In the genomic region with DNA sequence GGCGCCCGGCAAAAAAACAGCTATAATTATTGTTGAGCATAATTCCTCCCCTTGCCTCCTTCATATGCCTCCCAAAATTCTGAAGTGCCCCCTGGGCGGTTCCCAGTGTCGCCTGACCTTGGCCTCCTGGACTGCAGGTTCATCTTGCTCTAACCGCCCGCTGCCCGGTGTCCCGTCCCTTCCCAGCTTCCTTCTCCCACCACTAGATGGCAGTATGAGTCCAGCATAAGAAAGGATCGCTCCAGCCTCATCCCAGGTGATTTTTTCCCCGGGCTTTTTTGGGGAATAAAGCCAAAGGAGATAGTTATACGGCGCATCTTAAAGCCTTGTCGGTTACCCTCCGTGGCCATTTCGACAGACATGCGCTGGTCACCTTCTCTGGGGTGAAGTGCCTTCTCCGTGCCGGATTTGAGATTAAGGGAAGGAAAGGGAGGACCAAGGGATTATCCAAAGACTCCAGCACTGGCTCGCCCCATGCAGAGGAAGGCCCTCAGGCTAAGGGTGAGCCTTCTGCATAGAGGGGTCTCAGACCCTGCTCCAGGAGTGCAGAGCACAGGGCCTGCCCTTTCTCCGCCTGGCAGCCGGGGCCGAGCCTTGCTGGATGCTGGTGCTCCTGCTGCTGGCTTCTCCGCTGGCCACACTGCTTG, we compare ENCODE assay signal across 1 cellular context.
TF ChIP-seq lines count a peak whose summit lies in the region.

No MANE protein-coding gene starts in this region.

TF ChIP-seq in HepG2, 621 proteins besides CTCF, POLR2A, EP300 and RAD21 (continued from another document):
- TF ChIP-seq, protein P1, sequence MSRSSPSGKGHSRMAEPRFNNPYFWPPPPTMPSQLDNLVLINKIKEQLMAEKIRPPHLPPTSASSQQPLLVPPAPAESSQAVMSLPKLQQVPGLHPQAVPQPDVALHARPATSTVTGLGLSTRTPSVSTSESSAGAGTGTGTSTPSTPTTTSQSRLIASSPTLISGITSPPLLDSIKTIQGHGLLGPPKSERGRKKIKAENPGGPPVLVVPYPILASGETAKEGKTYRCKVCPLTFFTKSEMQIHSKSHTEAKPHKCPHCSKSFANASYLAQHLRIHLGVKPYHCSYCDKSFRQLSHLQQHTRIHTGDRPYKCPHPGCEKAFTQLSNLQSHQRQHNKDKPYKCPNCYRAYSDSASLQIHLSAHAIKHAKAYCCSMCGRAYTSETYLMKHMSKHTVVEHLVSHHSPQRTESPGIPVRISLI (CRISPR knock-in tag; IDR thresholded peaks at IDR 0.05; ENCODE audit: borderline replicate concordance) = 0 out of 2 replicates have a peak, but pooled peaks have one; percentile 17
- TF ChIP-seq STAG1 (CRISPR knock-in tag; IDR thresholded peaks at IDR 0.05) (peak; percentile 97), ZNF775 (CRISPR knock-in tag; IDR thresholded peaks at IDR 0.05; ENCODE audit: borderline replicate concordance) (peak; percentile 49; the same call in 1 of the 2 replicates), ETV5 (CRISPR knock-in tag; IDR thresholded peaks at IDR 0.05; ENCODE audit: borderline replicate concordance) (no peak), CAMTA2 (CRISPR knock-in tag; IDR thresholded peaks at IDR 0.05; ENCODE audit: borderline replicate concordance) (no peak), PAX8 (CRISPR knock-in tag; IDR thresholded peaks at IDR 0.05; ENCODE audit: borderline replicate concordance) (0 out of 2 replicates have a peak, but pooled peaks have one; percentile 79), REPIN1 (CRISPR knock-in tag; IDR thresholded peaks at IDR 0.05; ENCODE audit: borderline replicate concordance, low read depth) (no peak), KDM2A (CRISPR knock-in tag; IDR thresholded peaks at IDR 0.05; ENCODE audit: borderline replicate concordance, low read depth) (peak; percentile 63; the same call in 1 of the 2 replicates), SOX5 (CRISPR knock-in tag; IDR thresholded peaks at IDR 0.05; ENCODE audit: borderline replicate concordance) (peak; percentile 22; the same call in 1 of the 2 replicates), HNF4A (CRISPR knock-in tag; IDR thresholded peaks at IDR 0.05) (peak; percentile 77), GATAD1 (CRISPR knock-in tag; IDR thresholded peaks at IDR 0.05) (0 out of 2 replicates have a peak, but pooled peaks have one; percentile 33), ZNF850 (CRISPR knock-in tag; conservative IDR thresholded peaks at IDR 0.05) (no peak), ZNF329 (CRISPR knock-in tag; IDR thresholded peaks at IDR 0.05; ENCODE audit: low read depth) (peak; percentile 74; the same call in 1 of the 2 replicates), SMAD3 (CRISPR knock-in tag; IDR thresholded peaks at IDR 0.05) (peak; percentile 58; the same call in 1 of the 2 replicates), SMC3 (IDR thresholded peaks at IDR 0.05; ENCODE audit: low read length) (peak; percentile 90), HNRNPH1 (optimal IDR thresholded peaks at IDR 0.05; ENCODE audit: low read depth, low read length) (no peak), ZFP90 (CRISPR knock-in tag; IDR thresholded peaks at IDR 0.05; ENCODE audit: borderline replicate concordance) (0 out of 2 replicates have a peak, but pooled peaks have one; percentile 21), SAP130 (CRISPR knock-in tag; IDR thresholded peaks at IDR 0.05; ENCODE audit: low read depth) (0 out of 2 replicates have a peak, but pooled peaks have one; percentile 31), POGZ (CRISPR knock-in tag; IDR thresholded peaks at IDR 0.05) (no peak), ZNF136 (CRISPR knock-in tag; IDR thresholded peaks at IDR 0.05; ENCODE audit: low read depth) (no peak), SOX13 (IDR thresholded peaks at IDR 0.05) (no peak), SOX13 (CRISPR knock-in tag; conservative IDR thresholded peaks at IDR 0.05 in 1 of 2, IDR thresholded peaks at IDR 0.05 in 1 of 2) (0 out of 4 replicates have a peak, but pooled peaks of 1 of the 2 experiments have one; percentile 16), TMF1 (CRISPR knock-in tag; IDR thresholded peaks at IDR 0.05; ENCODE audit: low read depth) (no peak), ZNF331 (CRISPR knock-in tag; IDR thresholded peaks at IDR 0.05) (0 out of 2 replicates have a peak, but pooled peaks have one; percentile 16), ZNF841 (CRISPR knock-in tag; IDR thresholded peaks at IDR 0.05; ENCODE audit: borderline replicate concordance) (no peak)
- TF ChIP-seq, protein P2, sequence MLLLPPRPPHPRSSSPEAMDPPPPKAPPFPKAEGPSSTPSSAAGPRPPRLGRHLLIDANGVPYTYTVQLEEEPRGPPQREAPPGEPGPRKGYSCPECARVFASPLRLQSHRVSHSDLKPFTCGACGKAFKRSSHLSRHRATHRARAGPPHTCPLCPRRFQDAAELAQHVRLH (CRISPR knock-in tag; IDR thresholded peaks at IDR 0.05; ENCODE audit: borderline replicate concordance, low read depth) = 0 out of 2 replicates have a peak, but pooled peaks have one; percentile 46
- TF ChIP-seq, protein P3, sequence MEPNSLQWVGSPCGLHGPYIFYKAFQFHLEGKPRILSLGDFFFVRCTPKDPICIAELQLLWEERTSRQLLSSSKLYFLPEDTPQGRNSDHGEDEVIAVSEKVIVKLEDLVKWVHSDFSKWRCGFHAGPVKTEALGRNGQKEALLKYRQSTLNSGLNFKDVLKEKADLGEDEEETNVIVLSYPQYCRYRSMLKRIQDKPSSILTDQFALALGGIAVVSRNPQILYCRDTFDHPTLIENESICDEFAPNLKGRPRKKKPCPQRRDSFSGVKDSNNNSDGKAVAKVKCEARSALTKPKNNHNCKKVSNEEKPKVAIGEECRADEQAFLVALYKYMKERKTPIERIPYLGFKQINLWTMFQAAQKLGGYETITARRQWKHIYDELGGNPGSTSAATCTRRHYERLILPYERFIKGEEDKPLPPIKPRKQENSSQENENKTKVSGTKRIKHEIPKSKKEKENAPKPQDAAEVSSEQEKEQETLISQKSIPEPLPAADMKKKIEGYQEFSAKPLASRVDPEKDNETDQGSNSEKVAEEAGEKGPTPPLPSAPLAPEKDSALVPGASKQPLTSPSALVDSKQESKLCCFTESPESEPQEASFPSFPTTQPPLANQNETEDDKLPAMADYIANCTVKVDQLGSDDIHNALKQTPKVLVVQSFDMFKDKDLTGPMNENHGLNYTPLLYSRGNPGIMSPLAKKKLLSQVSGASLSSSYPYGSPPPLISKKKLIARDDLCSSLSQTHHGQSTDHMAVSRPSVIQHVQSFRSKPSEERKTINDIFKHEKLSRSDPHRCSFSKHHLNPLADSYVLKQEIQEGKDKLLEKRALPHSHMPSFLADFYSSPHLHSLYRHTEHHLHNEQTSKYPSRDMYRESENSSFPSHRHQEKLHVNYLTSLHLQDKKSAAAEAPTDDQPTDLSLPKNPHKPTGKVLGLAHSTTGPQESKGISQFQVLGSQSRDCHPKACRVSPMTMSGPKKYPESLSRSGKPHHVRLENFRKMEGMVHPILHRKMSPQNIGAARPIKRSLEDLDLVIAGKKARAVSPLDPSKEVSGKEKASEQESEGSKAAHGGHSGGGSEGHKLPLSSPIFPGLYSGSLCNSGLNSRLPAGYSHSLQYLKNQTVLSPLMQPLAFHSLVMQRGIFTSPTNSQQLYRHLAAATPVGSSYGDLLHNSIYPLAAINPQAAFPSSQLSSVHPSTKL (CRISPR knock-in tag; IDR thresholded peaks at IDR 0.05) = 0 out of 2 replicates have a peak, but pooled peaks have one; percentile 17
- TF ChIP-seq, protein P4, sequence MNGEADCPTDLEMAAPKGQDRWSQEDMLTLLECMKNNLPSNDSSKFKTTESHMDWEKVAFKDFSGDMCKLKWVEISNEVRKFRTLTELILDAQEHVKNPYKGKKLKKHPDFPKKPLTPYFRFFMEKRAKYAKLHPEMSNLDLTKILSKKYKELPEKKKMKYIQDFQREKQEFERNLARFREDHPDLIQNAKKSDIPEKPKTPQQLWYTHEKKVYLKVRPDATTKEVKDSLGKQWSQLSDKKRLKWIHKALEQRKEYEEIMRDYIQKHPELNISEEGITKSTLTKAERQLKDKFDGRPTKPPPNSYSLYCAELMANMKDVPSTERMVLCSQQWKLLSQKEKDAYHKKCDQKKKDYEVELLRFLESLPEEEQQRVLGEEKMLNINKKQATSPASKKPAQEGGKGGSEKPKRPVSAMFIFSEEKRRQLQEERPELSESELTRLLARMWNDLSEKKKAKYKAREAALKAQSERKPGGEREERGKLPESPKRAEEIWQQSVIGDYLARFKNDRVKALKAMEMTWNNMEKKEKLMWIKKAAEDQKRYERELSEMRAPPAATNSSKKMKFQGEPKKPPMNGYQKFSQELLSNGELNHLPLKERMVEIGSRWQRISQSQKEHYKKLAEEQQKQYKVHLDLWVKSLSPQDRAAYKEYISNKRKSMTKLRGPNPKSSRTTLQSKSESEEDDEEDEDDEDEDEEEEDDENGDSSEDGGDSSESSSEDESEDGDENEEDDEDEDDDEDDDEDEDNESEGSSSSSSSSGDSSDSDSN (CRISPR knock-in tag; IDR thresholded peaks at IDR 0.05) = 0 out of 2 replicates have a peak, but pooled peaks have one; percentile 5
- TF ChIP-seq, protein P5, sequence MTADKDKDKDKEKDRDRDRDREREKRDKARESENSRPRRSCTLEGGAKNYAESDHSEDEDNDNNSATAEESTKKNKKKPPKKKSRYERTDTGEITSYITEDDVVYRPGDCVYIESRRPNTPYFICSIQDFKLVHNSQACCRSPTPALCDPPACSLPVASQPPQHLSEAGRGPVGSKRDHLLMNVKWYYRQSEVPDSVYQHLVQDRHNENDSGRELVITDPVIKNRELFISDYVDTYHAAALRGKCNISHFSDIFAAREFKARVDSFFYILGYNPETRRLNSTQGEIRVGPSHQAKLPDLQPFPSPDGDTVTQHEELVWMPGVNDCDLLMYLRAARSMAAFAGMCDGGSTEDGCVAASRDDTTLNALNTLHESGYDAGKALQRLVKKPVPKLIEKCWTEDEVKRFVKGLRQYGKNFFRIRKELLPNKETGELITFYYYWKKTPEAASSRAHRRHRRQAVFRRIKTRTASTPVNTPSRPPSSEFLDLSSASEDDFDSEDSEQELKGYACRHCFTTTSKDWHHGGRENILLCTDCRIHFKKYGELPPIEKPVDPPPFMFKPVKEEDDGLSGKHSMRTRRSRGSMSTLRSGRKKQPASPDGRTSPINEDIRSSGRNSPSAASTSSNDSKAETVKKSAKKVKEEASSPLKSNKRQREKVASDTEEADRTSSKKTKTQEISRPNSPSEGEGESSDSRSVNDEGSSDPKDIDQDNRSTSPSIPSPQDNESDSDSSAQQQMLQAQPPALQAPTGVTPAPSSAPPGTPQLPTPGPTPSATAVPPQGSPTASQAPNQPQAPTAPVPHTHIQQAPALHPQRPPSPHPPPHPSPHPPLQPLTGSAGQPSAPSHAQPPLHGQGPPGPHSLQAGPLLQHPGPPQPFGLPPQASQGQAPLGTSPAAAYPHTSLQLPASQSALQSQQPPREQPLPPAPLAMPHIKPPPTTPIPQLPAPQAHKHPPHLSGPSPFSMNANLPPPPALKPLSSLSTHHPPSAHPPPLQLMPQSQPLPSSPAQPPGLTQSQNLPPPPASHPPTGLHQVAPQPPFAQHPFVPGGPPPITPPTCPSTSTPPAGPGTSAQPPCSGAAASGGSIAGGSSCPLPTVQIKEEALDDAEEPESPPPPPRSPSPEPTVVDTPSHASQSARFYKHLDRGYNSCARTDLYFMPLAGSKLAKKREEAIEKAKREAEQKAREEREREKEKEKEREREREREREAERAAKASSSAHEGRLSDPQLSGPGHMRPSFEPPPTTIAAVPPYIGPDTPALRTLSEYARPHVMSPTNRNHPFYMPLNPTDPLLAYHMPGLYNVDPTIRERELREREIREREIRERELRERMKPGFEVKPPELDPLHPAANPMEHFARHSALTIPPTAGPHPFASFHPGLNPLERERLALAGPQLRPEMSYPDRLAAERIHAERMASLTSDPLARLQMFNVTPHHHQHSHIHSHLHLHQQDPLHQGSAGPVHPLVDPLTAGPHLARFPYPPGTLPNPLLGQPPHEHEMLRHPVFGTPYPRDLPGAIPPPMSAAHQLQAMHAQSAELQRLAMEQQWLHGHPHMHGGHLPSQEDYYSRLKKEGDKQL (CRISPR knock-in tag; IDR thresholded peaks at IDR 0.05; ENCODE audit: low read depth) = no peak
